ENCODE assay signal across 22 cellular contexts in the genomic region with DNA sequence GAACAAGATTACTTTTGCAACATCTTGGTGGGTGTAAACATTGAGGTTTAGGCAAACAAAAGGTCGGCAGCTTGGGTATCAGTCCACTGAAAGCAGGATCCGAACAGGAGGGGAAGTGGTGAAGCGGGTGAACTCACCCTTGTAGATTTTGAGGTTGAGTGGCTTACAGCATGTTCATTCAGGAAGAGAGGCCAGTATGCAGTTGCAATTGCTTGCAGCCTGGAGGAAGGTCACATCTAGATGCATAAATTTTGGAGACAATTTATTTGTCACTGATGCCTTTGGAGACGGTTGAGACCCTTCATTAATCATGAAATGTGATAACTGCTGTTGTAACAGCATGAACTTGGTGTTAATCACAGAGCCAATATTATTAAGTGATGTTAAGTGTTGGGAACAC.
DNase-seq lines count a peak whose midpoint lies in the region; ATAC-seq and TF ChIP-seq lines count a peak whose summit lies in the region.
"Had no signal": no experiment of that assay in that cellular context is flagged by ENCODE, and none has a peak within 500 bp of the region (broad histone marks: within the 10 kb centered on the region; RNA-seq: fewer than 3 reads in every experiment).

No MANE protein-coding gene starts in this region.

- no peak overlapping the region for H3K9ac ChIP-seq in PC-3 (ENCODE audit: low read length)

- peaks cover 2 to 6% of the 10 kb centered on the region in 2 donors for H3K27me3 Mint-ChIP-seq in natural killer cell treated with Interleukin-12 subunit alpha and Interleukin-12 subunit beta and Interleukin-15 and Interleukin-18, amount 100 ng/mL, for 72 hours

- no peaks in the 10 kb centered on the region for H3F3A ChIP-seq in PC-3 (ENCODE audit: low read length, unreplicated experiment)

- TF ChIP-seq CTCF in PC-3 (conservative IDR thresholded peaks at IDR 0.05; ENCODE audit: low read depth, low read length), result no peak

- no peak overlapping the region for H3K4me3 ChIP-seq in PC-3 (ENCODE audit: low read length)
- H3K4me3 ChIP-seq: body of pancreas, heart right ventricle, skin epidermis had no signal

- H3K9me3 ChIP-seq in PC-3 (ENCODE audit: low read length), result no peaks in the 10 kb centered on the region
- H3K9me3 ChIP-seq: body of pancreas, heart right ventricle had no signal

- H3K9me2 ChIP-seq in PC-3 (replicated peaks; ENCODE audit: low read length), result no peaks in the 10 kb centered on the region

- DNase-seq in NCI-H2107 treated with DMSO at 0.1 percent for 48 hours (lab: John Stamatoyannopoulos, UW; ENCODE audit: unreplicated experiment) (peak; percentile 3), NCI-H2107 (lab: John Stamatoyannopoulos, UW) (no peak), PC-3 (peak; percentile 14), left colon (no peak)
- DNase-seq in natural killer cell treated with Interleukin-12 subunit alpha and Interleukin-12 subunit beta and Interleukin-15 and Interleukin-18, amount 100 ng/mL, for 72 hours (ENCODE audit: low spot score), result no peak
- DNase-seq: activated CD4-positive, CD25-positive, alpha-beta regulatory T cell treated with anti-CD3 and anti-CD28 coated beads, Interleukin-2, amount 50 U/mL, for 72 hours; activated gamma-delta T cell; body of pancreas; CD4-positive, alpha-beta memory T cell; effector CD4-positive, alpha-beta T cell; heart right ventricle; mesenchymal stem cell; NCI-H1436 treated with DMSO at 0.1 percent for 48 hours; NCI-H774; occipital lobe had no signal

- POLR2A ChIA-PET in PC-3 (lab: Charles Lee; ENCODE audit: unreplicated experiment), result no interaction called here

- H3K4me1 Mint-ChIP-seq in natural killer cell treated with Interleukin-12 subunit alpha and Interleukin-12 subunit beta and Interleukin-15 and Interleukin-18, amount 100 ng/mL, for 72 hours (ENCODE audit: low read depth in 2 of 2), result peaks cover 3 to 40% of the 10 kb centered on the region in 2 donors
- H3K4me1 Mint-ChIP-seq: CD4-positive, alpha-beta memory T cell had no signal

- no peak overlapping the region for H2AFZ ChIP-seq in PC-3 (ENCODE audit: low read length)

- no peaks in the 10 kb centered on the region for H3K9me3 Mint-ChIP-seq in natural killer cell treated with Interleukin-12 subunit alpha and Interleukin-12 subunit beta and Interleukin-15 and Interleukin-18, amount 100 ng/mL, for 72 hours
- H3K9me3 Mint-ChIP-seq: CD4-positive, alpha-beta memory T cell had no signal

- peak; percentile 47 for ATAC-seq in GM21367 (IDR thresholded peaks at IDR 0.05; ENCODE audit: unreplicated experiment)
- ATAC-seq in PC-3, result no peak
- peak in 1 of 2 donors; percentile 98 for ATAC-seq in natural killer cell treated with Interleukin-12 subunit alpha and Interleukin-12 subunit beta and Interleukin-15 and Interleukin-18, amount 100 ng/mL, for 72 hours
- ATAC-seq in HG03025 (IDR thresholded peaks at IDR 0.05; ENCODE audit: low FRiP score, unreplicated experiment), result no peak
- ATAC-seq in left colon, result no peak
- no peak for ATAC-seq in GM19397 (IDR thresholded peaks at IDR 0.05; ENCODE audit: unreplicated experiment)
- ATAC-seq: body of pancreas, Right ventricle myocardium inferior had no signal

- CTCF ChIA-PET in PC-3 (lab: Charles Lee), result no interaction called here

- BruUV-seq in PC-3 (replicated peaks; lab: Mats Ljungman, UMichigan), result no TSS peak

- peak overlapping the region; percentile 59 for H3K4me3 Mint-ChIP-seq in natural killer cell treated with Interleukin-12 subunit alpha and Interleukin-12 subunit beta and Interleukin-15 and Interleukin-18, amount 100 ng/mL, for 72 hours
- H3K4me3 Mint-ChIP-seq: CD4-positive, alpha-beta memory T cell; IgD-negative memory B cell had no signal

- no peak overlapping the region for H3K4me2 ChIP-seq in PC-3 (ENCODE audit: low read length)

- H3K27ac ChIP-seq in PC-3 (ENCODE audit: low read length), result no peak overlapping the region
- H3K27ac ChIP-seq: 22Rv1, body of pancreas, heart right ventricle, skin epidermis had no signal

- no peaks in the 10 kb centered on the region for H4K20me1 ChIP-seq in PC-3 (ENCODE audit: low read length)

- peak overlapping the region in 1 of 2 donors; percentile 80 for H3K27ac Mint-ChIP-seq in natural killer cell treated with Interleukin-12 subunit alpha and Interleukin-12 subunit beta and Interleukin-15 and Interleukin-18, amount 100 ng/mL, for 72 hours
- H3K27ac Mint-ChIP-seq: CD4-positive, alpha-beta memory T cell; IgD-negative memory B cell had no signal

- no peaks in the 10 kb centered on the region for H3K36me3 Mint-ChIP-seq in natural killer cell treated with Interleukin-12 subunit alpha and Interleukin-12 subunit beta and Interleukin-15 and Interleukin-18, amount 100 ng/mL, for 72 hours
- H3K36me3 Mint-ChIP-seq: CD4-positive, alpha-beta memory T cell; IgD-negative memory B cell had no signal

- H3K27me3 ChIP-seq in PC-3 (ENCODE audit: low read length), result no peaks in the 10 kb centered on the region
- H3K27me3 ChIP-seq: body of pancreas, heart right ventricle had no signal

- intact Hi-C loops in PC-3 (cut with micrococcal nuclease), result no loop called here
- intact Hi-C loops in left colon (cut with DNase I, micrococcal nuclease), result no loop called here

- H3K36me3 ChIP-seq in PC-3 (ENCODE audit: low read depth, low read length), result no peaks in the 10 kb centered on the region
- H3K36me3 ChIP-seq: heart right ventricle had no signal

- H3K79me2 ChIP-seq in PC-3 (ENCODE audit: low read length), result no peaks in the 10 kb centered on the region

- H3K4me1 ChIP-seq in PC-3 (ENCODE audit: insufficient read depth, low read length), result peaks cover 8% of the 10 kb centered on the region
- H3K4me1 ChIP-seq: body of pancreas had no signal

Comparison
In these comparisons a context has a peak if more than half of its experiments do, and no peak if none do; other contexts are left out.
1. DNase-seq: peak in NCI-H2107 treated with DMSO at 0.1 percent for 48 hours (single experiment) and PC-3 (single experiment); none in NCI-H2107 (single experiment), natural killer cell treated with Interleukin-12 subunit alpha and Interleukin-12 subunit beta and Interleukin-15 and Interleukin-18, amount 100 ng/mL, for 72 hours (single experiment) and left colon (0 of 2).